In genomic region chr17:77409282-77410161, GRCh38 we compare ENCODE assay signal across 8 cellular contexts.
A peak's percentile ranks its signal among the peaks of the same experiment; 100 is the strongest.
DNase-seq lines count a peak whose midpoint lies in the region; ATAC-seq, FAIRE-seq and TF ChIP-seq lines count a peak whose summit lies in the region.

No MANE protein-coding gene starts in this region.

- H3K9me3 ChIP-seq in DND-41 (ENCODE audit: insufficient read depth, low read length, severe bottlenecking), result no peaks in the 10 kb centered on the region

- 0 out of 2 replicates have a peak, but pooled peaks cover 3% of the 10 kb centered on the region for H4K20me1 ChIP-seq in DND-41 (ENCODE audit: insufficient read depth, low read length)

- intact Hi-C loops in lower leg skin (cut with DNase I; ENCODE audit: low total_unique reads), result no loop called here

- peaks cover 25% of the 10 kb centered on the region for H3K4me1 Mint-ChIP-seq in progenitor cell of endocrine pancreas (ENCODE audit: low read depth)

- H2AFZ ChIP-seq in DND-41 (ENCODE audit: low read depth, low read length), result no peak overlapping the region

- peak; percentile 60 for DNase-seq in DND-41
- DNase-seq in activated CD4-positive, alpha-beta T cell treated with anti-CD3 and anti-CD28 coated beads, Interleukin-2, amount 50 U/mL, for 1 hour, result peak; percentile 37
- DNase-seq in foreskin melanocyte, result peak; percentile 59
- DNase-seq in progenitor cell of endocrine pancreas (ENCODE audit: low spot score, unreplicated experiment), result no peak
- no peak for DNase-seq in lower leg skin (ENCODE audit: low spot score in 2 of 2)
- DNase-seq in activated CD4-positive, CD25-positive, alpha-beta regulatory T cell (lab: John Stamatoyannopoulos, UW), result no peak
- DNase-seq in GM12892 (ENCODE audit: insufficient read length), result no peak
- DNase-seq in glomerular visceral epithelial cell (ENCODE audit: extremely low spot score), result no peak

- peak; percentile 31; the same call in 1 of the 3 replicates for ATAC-seq in DND-41 (ENCODE audit: insufficient read depth, low read depth)

- H3K27ac Mint-ChIP-seq in progenitor cell of endocrine pancreas, result peak overlapping the region; percentile 59

- no peaks in the 10 kb centered on the region for H3K27me3 Mint-ChIP-seq in progenitor cell of endocrine pancreas

- no peak overlapping the region for H3K4me3 Mint-ChIP-seq in progenitor cell of endocrine pancreas (ENCODE audit: low read depth)

- H3K36me3 ChIP-seq in DND-41 (ENCODE audit: insufficient read depth, low read length), result peaks cover 43% of the 10 kb centered on the region; the same call in 1 of the 2 replicates

- H3K27me3 ChIP-seq in DND-41 (ENCODE audit: insufficient read depth, low read length, poor library complexity), result no peaks in the 10 kb centered on the region

- peaks cover 91% of the 10 kb centered on the region for H3K79me2 ChIP-seq in DND-41 (ENCODE audit: insufficient read depth, low read length)

- peak overlapping the region; percentile 68 for H3K27ac ChIP-seq in DND-41 (ENCODE audit: low read length)

- no peak overlapping the region for H3K4me3 ChIP-seq in DND-41 (ENCODE audit: low read depth in 1 of 2, low read length in 2 of 2)
- H3K4me3 ChIP-seq in lower leg skin (ENCODE audit: low read depth, poor library complexity, severe bottlenecking), result no peak overlapping the region

- H3K36me3 Mint-ChIP-seq in progenitor cell of endocrine pancreas (ENCODE audit: insufficient read depth), result peaks cover 5% of the 10 kb centered on the region

- no peak overlapping the region for H3K4me2 ChIP-seq in DND-41 (ENCODE audit: insufficient read depth, low read length)

- no peaks in the 10 kb centered on the region for H3K9me3 Mint-ChIP-seq in progenitor cell of endocrine pancreas (ENCODE audit: low read depth)

- 0 out of 2 replicates have a peak overlapping the region, but pooled peaks have one; percentile 4 for H3K9ac ChIP-seq in DND-41 (ENCODE audit: low read depth, low read length)

- 11 to 27% methylated on average over 17 to 26 of the region's 34 CpGs for WGBS in lower leg skin, 2 donors

- FAIRE-seq in GM12892 (lab: Jason Lieb, UNC), result no peak

- TF ChIP-seq CTCF in DND-41 (IDR thresholded peaks at IDR 0.05; ENCODE audit: borderline replicate concordance, extremely low read depth, low read length, poor library complexity, severe bottlenecking) (no peak), progenitor cell of endocrine pancreas (IDR thresholded peaks at IDR 0.05; ENCODE audit: unreplicated experiment) (no peak), lower leg skin (IDR thresholded peaks at IDR 0.05) (no peak)

- TF ChIP-seq POLR2A in lower leg skin (IDR thresholded peaks at IDR 0.05), result no peak
- no peak for TF ChIP-seq POLR2A in GM12892 (IDR thresholded peaks at IDR 0.05; ENCODE audit: low read depth, low read length)

- peaks cover 61% of the 10 kb centered on the region for H3K4me1 ChIP-seq in DND-41 (ENCODE audit: insufficient read depth, low read length)

Comparison
In these comparisons a context has a peak if more than half of its experiments do, and no peak if none do; other contexts are left out.
1. DNase-seq: peak in DND-41 (single experiment), activated CD4-positive, alpha-beta T cell treated with anti-CD3 and anti-CD28 coated beads, Interleukin-2, amount 50 U/mL, for 1 hour (single experiment) and foreskin melanocyte (single experiment); none in progenitor cell of endocrine pancreas (single experiment), lower leg skin (0 of 2), activated CD4-positive, CD25-positive, alpha-beta regulatory T cell (0 of 4), GM12892 (single experiment) and glomerular visceral epithelial cell (single experiment).